Comparison of ENCODE assay signal across 1 cellular context in the genomic region with DNA sequence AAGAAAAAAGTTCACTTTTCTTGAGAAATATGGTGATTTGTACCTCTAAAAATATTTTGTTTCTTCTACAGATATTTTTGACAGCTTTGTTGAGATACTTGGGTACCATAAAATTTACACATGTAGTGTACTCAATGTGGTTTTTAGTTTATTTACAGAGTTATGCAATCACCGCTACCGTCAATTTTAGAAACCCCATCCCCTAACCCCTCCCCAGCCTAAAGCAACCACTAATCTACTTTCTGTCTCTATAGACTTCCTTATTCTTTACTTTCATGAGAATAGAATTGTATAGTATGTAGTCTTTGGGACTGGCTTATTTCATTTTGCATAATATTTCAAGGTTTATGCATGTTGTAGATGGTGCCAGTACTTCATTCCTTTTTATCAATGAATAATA.
TF ChIP-seq lines count a peak whose summit lies in the region.

No MANE protein-coding gene starts in this region.

TF ChIP-seq in K562, 482 proteins besides CTCF, POLR2A, EP300 and RAD21:
- TF ChIP-seq, protein P1, sequence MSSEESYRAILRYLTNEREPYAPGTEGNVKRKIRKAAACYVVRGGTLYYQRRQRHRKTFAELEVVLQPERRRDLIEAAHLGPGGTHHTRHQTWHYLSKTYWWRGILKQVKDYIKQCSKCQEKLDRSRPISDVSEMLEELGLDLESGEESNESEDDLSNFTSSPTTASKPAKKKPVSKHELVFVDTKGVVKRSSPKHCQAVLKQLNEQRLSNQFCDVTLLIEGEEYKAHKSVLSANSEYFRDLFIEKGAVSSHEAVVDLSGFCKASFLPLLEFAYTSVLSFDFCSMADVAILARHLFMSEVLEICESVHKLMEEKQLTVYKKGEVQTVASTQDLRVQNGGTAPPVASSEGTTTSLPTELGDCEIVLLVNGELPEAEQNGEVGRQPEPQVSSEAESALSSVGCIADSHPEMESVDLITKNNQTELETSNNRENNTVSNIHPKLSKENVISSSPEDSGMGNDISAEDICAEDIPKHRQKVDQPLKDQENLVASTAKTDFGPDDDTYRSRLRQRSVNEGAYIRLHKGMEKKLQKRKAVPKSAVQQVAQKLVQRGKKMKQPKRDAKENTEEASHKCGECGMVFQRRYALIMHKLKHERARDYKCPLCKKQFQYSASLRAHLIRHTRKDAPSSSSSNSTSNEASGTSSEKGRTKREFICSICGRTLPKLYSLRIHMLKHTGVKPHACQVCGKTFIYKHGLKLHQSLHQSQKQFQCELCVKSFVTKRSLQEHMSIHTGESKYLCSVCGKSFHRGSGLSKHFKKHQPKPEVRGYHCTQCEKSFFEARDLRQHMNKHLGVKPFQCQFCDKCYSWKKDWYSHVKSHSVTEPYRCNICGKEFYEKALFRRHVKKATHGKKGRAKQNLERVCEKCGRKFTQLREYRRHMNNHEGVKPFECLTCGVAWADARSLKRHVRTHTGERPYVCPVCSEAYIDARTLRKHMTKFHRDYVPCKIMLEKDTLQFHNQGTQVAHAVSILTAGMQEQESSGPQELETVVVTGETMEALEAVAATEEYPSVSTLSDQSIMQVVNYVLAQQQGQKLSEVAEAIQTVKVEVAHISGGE (CRISPR knock-in tag; IDR thresholded peaks at IDR 0.05) = no peak
- 0 out of 2 replicates have a peak, but pooled peaks have one; percentile 12 for TF ChIP-seq CEBPB (tag; IDR thresholded peaks at IDR 0.05)
- TF ChIP-seq CBFB (CRISPR knock-in tag; IDR thresholded peaks at IDR 0.05) = no peak
- no peak for TF ChIP-seq PML (IDR thresholded peaks at IDR 0.05; ENCODE audit: low read length)
- no peak for TF ChIP-seq CEBPG (CRISPR knock-in tag; IDR thresholded peaks at IDR 0.05)
- peak; percentile 29 to 53; a peak in 3 of 4 replicates for TF ChIP-seq CEBPG (tag; conservative IDR thresholded peaks at IDR 0.05 in 1 of 2, IDR thresholded peaks at IDR 0.05 in 1 of 2)
- TF ChIP-seq NFYB (IDR thresholded peaks at IDR 0.05; ENCODE audit: extremely low read depth, insufficient read length) = no peak
- no peak for TF ChIP-seq RUNX1 (IDR thresholded peaks at IDR 0.05; ENCODE audit: low read depth)
- no peak for TF ChIP-seq ADNP (tag; IDR thresholded peaks at IDR 0.05)
